8 cellular contexts compared by ENCODE assay signal in genomic region chr19:16542894-16543498, GRCh38. TPM values are rescaled to one million over a fixed set of nuclear protein-coding genes. Genes with fewer than 3 reads are reported as not detected.
A peak's percentile ranks its signal among the peaks of the same experiment; 100 is the strongest.
DNase-seq lines count a peak whose midpoint lies in the region; ATAC-seq and TF ChIP-seq lines count a peak whose summit lies in the region.

No MANE protein-coding gene starts in this region.

- peak overlapping the region; percentile 86 for H3K9ac ChIP-seq in DND-41 (ENCODE audit: low read depth, low read length)

- peak; percentile 23 for DNase-seq in DND-41
- peak; percentile 26 for DNase-seq in NCI-H82 treated with DMSO at 0.1 percent for 48 hours (lab: John Stamatoyannopoulos, UW; ENCODE audit: unreplicated experiment)
- DNase-seq in DMS153 (lab: John Stamatoyannopoulos, UW) = no peak
- no peak for DNase-seq in G401 (ENCODE audit: low spot score)

- H3K27ac ChIP-seq in DND-41 (ENCODE audit: low read length) (peak overlapping the region; percentile 93), cingulate gyrus (ENCODE audit: low read depth, low read length) (peak overlapping the region; percentile 81), muscle layer of duodenum (ENCODE audit: low read length) (peak overlapping the region; percentile 64)

- H3K9me3 ChIP-seq in DND-41 (ENCODE audit: insufficient read depth, low read length, severe bottlenecking) = no peaks in the 10 kb centered on the region
- H3K9me3 ChIP-seq in muscle layer of duodenum (ENCODE audit: control insufficient read depth in 1 of 2, low read length in 2 of 2) = no peaks in the 10 kb centered on the region

- peak overlapping the region; percentile 82 for H2AFZ ChIP-seq in DND-41 (ENCODE audit: low read depth, low read length)

- H3K27me3 ChIP-seq in DND-41 (ENCODE audit: insufficient read depth, low read length, poor library complexity) (no peaks in the 10 kb centered on the region), muscle layer of duodenum (ENCODE audit: low read depth, low read length) (no peaks in the 10 kb centered on the region)

- TF ChIP-seq CTCF in DND-41 (IDR thresholded peaks at IDR 0.05; ENCODE audit: borderline replicate concordance, extremely low read depth, low read length, poor library complexity, severe bottlenecking) = no peak

- H3K4me1 ChIP-seq in DND-41 (ENCODE audit: insufficient read depth, low read length) = peaks cover 39% of the 10 kb centered on the region
- H3K4me1 ChIP-seq in muscle layer of duodenum (ENCODE audit: control insufficient read depth in 1 of 2, insufficient read depth in 2 of 2, low read length in 2 of 2) = peaks cover 6 to 39% of the 10 kb centered on the region in 2 donors

- H4K20me1 ChIP-seq in DND-41 (ENCODE audit: insufficient read depth, low read length) = peaks cover 33% of the 10 kb centered on the region

- peak overlapping the region; percentile 73 for H3K4me2 ChIP-seq in DND-41 (ENCODE audit: insufficient read depth, low read length)

- peaks cover 34% of the 10 kb centered on the region for H3K36me3 ChIP-seq in DND-41 (ENCODE audit: insufficient read depth, low read length)
- H3K36me3 ChIP-seq in muscle layer of duodenum (ENCODE audit: control insufficient read depth in 1 of 2, insufficient read depth in 2 of 2, low read length in 2 of 2) = peaks cover under 1 to 8% of the 10 kb centered on the region in 2 donors

- peaks cover 70% of the 10 kb centered on the region for H3K79me2 ChIP-seq in DND-41 (ENCODE audit: insufficient read depth, low read length)

- in situ Hi-C loops in G401 (cut with HindIII; ENCODE audit: low sequenced_read_pairs) = no loop called here

- ATAC-seq in DND-41 (ENCODE audit: insufficient read depth, low read depth) (peak; percentile 0; the same call in 1 of the 3 replicates), HG03520 (IDR thresholded peaks at IDR 0.05; ENCODE audit: unreplicated experiment) (no peak), HG03460 (IDR thresholded peaks at IDR 0.05; ENCODE audit: unreplicated experiment) (no peak)

- H3K4me3 ChIP-seq in DND-41 (ENCODE audit: low read depth in 1 of 2, low read length in 2 of 2) (peak overlapping the region; percentile 85 to 97), muscle layer of duodenum (ENCODE audit: low read depth in 1 of 2, low read length in 2 of 2) (peak overlapping the region; percentile 81 to 100)

RNA-seq across cellular contexts. Expression of gene CHERP, which starts 0.8 kb away (rescaled TPM):
- 3.3 and 4.6 TPM in 2 replicates for total RNA-seq in G401 (2014; rRNA removed; shearing (Covaris generic))

RNA-seq across cellular contexts. Expression of gene SLC35E1, which starts 29.2 kb away (rescaled TPM):
- total RNA-seq in G401 (2014; rRNA removed; shearing (Covaris generic)) = 25.0 and 25.7 TPM in 2 replicates

RNA-seq across cellular contexts. Expression of gene C19orf44, which starts 46.8 kb away (rescaled TPM):
- total RNA-seq in G401 (2014; rRNA removed; shearing (Covaris generic)) = 7.3 and 8.9 TPM in 2 replicates

RNA-seq across cellular contexts. Expression of gene CALR3, which starts 47.0 kb away (rescaled TPM):
- total RNA-seq in G401 (2014; rRNA removed; shearing (Covaris generic)) = not detected in 2 replicates

Comparison
In these comparisons a context has a peak if more than half of its experiments do, and no peak if none do; other contexts are left out.
1. DNase-seq: peak in DND-41 (single experiment) and NCI-H82 treated with DMSO at 0.1 percent for 48 hours (single experiment); none in DMS153 (single experiment) and G401 (single experiment).
2. Peak in every context shown above with its lines, with median percentiles within 50 percentile points of each other: H3K27ac ChIP-seq.